In the genomic region with DNA sequence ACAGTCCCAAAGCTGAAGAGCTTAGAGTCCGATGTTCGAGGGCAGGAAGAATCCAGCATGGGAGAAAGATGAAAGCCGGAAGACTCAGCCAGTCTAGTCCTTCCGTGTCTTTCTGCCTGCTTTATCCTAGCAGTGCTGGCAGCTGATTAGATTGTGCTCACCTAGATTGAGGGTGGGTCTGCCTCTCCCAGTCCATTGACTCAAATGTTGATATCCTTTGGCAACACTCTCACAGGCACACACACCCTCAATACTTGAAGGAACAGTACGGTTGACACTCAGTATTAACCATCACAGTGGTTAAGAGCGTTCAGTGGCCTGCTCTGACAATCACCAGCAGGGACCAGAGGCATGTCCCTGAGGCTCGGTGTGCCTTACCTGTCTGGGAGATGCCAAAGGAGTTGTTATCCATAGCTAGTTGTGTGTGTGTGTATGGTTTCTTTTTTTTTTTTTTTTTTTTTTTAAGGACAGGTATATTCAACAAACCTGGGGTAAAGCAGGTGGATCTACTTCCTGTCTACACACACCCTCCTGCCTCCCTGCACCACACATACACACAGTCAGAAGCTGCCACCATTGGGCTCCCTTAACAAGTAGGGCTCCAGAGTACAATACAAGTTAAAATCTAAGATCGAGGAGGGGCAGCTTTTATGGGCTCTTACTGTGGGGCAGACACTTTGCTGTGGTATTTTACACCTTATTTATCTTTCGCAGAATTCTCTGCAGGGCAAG, we compare ENCODE assay signal across 22 cellular contexts.
A peak's percentile ranks its signal among the peaks of the same experiment; 100 is the strongest.
DNase-seq lines count a peak whose midpoint lies in the region; ATAC-seq, FAIRE-seq and TF ChIP-seq lines count a peak whose summit lies in the region.
"Had no signal": no experiment of that assay in that cellular context is flagged by ENCODE, and none has a peak within 500 bp of the region (broad histone marks: within the 10 kb centered on the region; RNA-seq: fewer than 3 reads in every experiment).

No MANE protein-coding gene starts in this region.

- WGBS in small intestine, 3 donors: 42 to 77% (median 52%) methylated on average over 9 of the region's 9 CpGs

- H3K9me2 ChIP-seq in DOHH2 (replicated peaks; ENCODE audit: control insufficient read depth, low read length): no peaks in the 10 kb centered on the region
- H3K9me2 ChIP-seq in OCI-LY7 (ENCODE audit: insufficient read depth, low read length): no peaks in the 10 kb centered on the region

- H3K36me3 ChIP-seq in DOHH2 (ENCODE audit: control insufficient read depth, low read length) (no peaks in the 10 kb centered on the region), OCI-LY7 (ENCODE audit: insufficient read depth, low read length) (no peaks in the 10 kb centered on the region), small intestine (ENCODE audit: control insufficient read depth in 2 of 2, insufficient read depth in 2 of 2, low read length in 2 of 2) (no peaks in the 10 kb centered on the region), gastrocnemius medialis (no peaks in the 10 kb centered on the region)
- H3K36me3 ChIP-seq: BE2C had no signal

- H3K79me2 ChIP-seq in DOHH2 (ENCODE audit: control insufficient read depth, low read length) (no peaks in the 10 kb centered on the region), OCI-LY7 (ENCODE audit: insufficient read depth, low read depth, low read length) (no peaks in the 10 kb centered on the region)

- H3K4me1 ChIP-seq in DOHH2 (ENCODE audit: control insufficient read depth, low read length) (peaks cover 40% of the 10 kb centered on the region), OCI-LY7 (ENCODE audit: insufficient read depth, low read length, poor library complexity, severe bottlenecking) (peaks cover 17% of the 10 kb centered on the region), small intestine (ENCODE audit: control insufficient read depth in 2 of 2, insufficient read depth in 1 of 2, low read depth in 1 of 2, low read length in 1 of 2) (peaks cover 0 to 6% of the 10 kb centered on the region in 2 donors), gastrocnemius medialis (peaks cover 9 to 15% of the 10 kb centered on the region in 2 donors)
- H3K4me1 ChIP-seq: BE2C had no signal

- no peaks in the 10 kb centered on the region for H3F3A ChIP-seq in DOHH2 (ENCODE audit: control insufficient read depth, insufficient read depth)

- H3K4me3 ChIP-seq in DOHH2 (ENCODE audit: low read length): no peak overlapping the region; the same call in 1 of the 2 replicates
- H3K4me3 ChIP-seq in OCI-LY7 (ENCODE audit: low read depth, low read length, poor library complexity, severe bottlenecking): no peak overlapping the region
- H3K4me3 ChIP-seq in small intestine (ENCODE audit: low read depth in 1 of 2, low read length in 2 of 2): no peak overlapping the region
- H3K4me3 ChIP-seq in gastrocnemius medialis: no peak overlapping the region
- H3K4me3 ChIP-seq: GM23338 had no signal

- FAIRE-seq in small intestine (lab: Jason Lieb, UNC): no peak
- FAIRE-seq: A204.1, G401.6, GM12891, GM18507, H54, HepG2 had no signal

- H3K27me3 ChIP-seq in DOHH2 (ENCODE audit: control insufficient read depth, low read length): no peaks in the 10 kb centered on the region
- H3K27me3 ChIP-seq in small intestine (ENCODE audit: control insufficient read depth in 2 of 2, insufficient read depth in 2 of 2, low read length in 2 of 2): no peaks in the 10 kb centered on the region
- no peaks in the 10 kb centered on the region for H3K27me3 ChIP-seq in gastrocnemius medialis
- H3K27me3 ChIP-seq: BE2C had no signal

- ATAC-seq in gastrocnemius medialis: no peak
- ATAC-seq: GM23338, HepG2 had no signal

- in situ Hi-C loops in gastrocnemius medialis (cut with MboI; ENCODE audit: low sequenced_read_pairs in 4 of 4): loop anchor here in 1 of 4 donors (25.0 kb wide), 1 partner anchor 105 kb away; no protein-coding TSS in a partner anchor

- POLR2A ChIA-PET in OCI-LY7 (lab: Charles Lee): interaction anchor here (1.3 kb wide), 1 partner anchor 35 kb away, joined by 3 read pairs; no protein-coding TSS in a partner anchor
- POLR2A ChIA-PET in RWPE1 (lab: Yijun Ruan, JAX; ENCODE audit: low non-redundant PET): no interaction called here

- intact Hi-C loops in OCI-LY7 (cut with micrococcal nuclease; ENCODE audit: unreplicated experiment) (no loop called here), gastrocnemius medialis (cut with DNase I; ENCODE audit: low total_unique reads) (loop anchor here (1.0 kb wide), 1 partner anchor 29 kb away; no protein-coding TSS in a partner anchor)

- H2AFZ ChIP-seq in OCI-LY7 (ENCODE audit: low read length): no peak overlapping the region
- H2AFZ ChIP-seq: GM23338 had no signal

- H4K20me1 ChIP-seq in DOHH2 (ENCODE audit: control insufficient read depth, insufficient read depth, low read depth, low read length): no peaks in the 10 kb centered on the region
- no peaks in the 10 kb centered on the region for H4K20me1 ChIP-seq in OCI-LY7 (ENCODE audit: insufficient read depth, low read length)

- peak overlapping the region; percentile 35 for H3K27ac ChIP-seq in DOHH2 (ENCODE audit: low read depth, low read length)
- H3K27ac ChIP-seq in OCI-LY7 (ENCODE audit: low read depth, low read length, poor library complexity, severe bottlenecking): peak overlapping the region; percentile 4
- peak overlapping the region in 1 of 2 donors; percentile 50 for H3K27ac ChIP-seq in small intestine (ENCODE audit: low read depth in 1 of 2, low read length in 1 of 2)
- peak overlapping the region in 1 of 4 donors; percentile 66 for H3K27ac ChIP-seq in gastrocnemius medialis
- no peak overlapping the region for H3K27ac ChIP-seq in caudate nucleus (ENCODE audit: low read depth, low read length)
- no peak overlapping the region for H3K27ac ChIP-seq in substantia nigra (ENCODE audit: low read depth, low read length, poor library complexity, severe bottlenecking)
- no peak overlapping the region for H3K27ac ChIP-seq in RWPE1

- DNase-seq in OCI-LY7 (ENCODE audit: low spot score) (no peak), ecto neural progenitor cell (ENCODE audit: low spot score) (peak; percentile 34), small intestine (peak; percentile 84), gastrocnemius medialis (no peak), caudate nucleus (lab: John Stamatoyannopoulos, UW) (no peak), substantia nigra (lab: John Stamatoyannopoulos, UW) (no peak), RWPE1 (ENCODE audit: low spot score) (no peak)
- DNase-seq: ACHN; BE2C; CD4-positive, alpha-beta memory T cell; DMS153; DND-41; HCEC 1CT; KG1 had no signal

- H3K9me3 ChIP-seq in DOHH2 (ENCODE audit: control insufficient read depth, insufficient read depth, low read length) (no peaks in the 10 kb centered on the region), OCI-LY7 (ENCODE audit: low read length) (no peaks in the 10 kb centered on the region), small intestine (ENCODE audit: control insufficient read depth, low read depth) (no peaks in the 10 kb centered on the region), gastrocnemius medialis (no peaks in the 10 kb centered on the region)
- H3K9me3 ChIP-seq: BE2C had no signal

- BruUV-seq in OCI-LY7 (replicated peaks; lab: Mats Ljungman, UMichigan): no TSS peak

- TF ChIP-seq POLR2A in gastrocnemius medialis (IDR thresholded peaks at IDR 0.05): no peak

- TF ChIP-seq CTCF in DOHH2 (IDR thresholded peaks at IDR 0.05; ENCODE audit: low read depth, low read length, poor library complexity, severe bottlenecking) (no peak), OCI-LY7 (conservative IDR thresholded peaks at IDR 0.05; ENCODE audit: low read length) (no peak), gastrocnemius medialis (IDR thresholded peaks at IDR 0.05 in 4 of 5, conservative IDR thresholded peaks at IDR 0.05 in 1 of 5) (no peak), RWPE1 (conservative IDR thresholded peaks at IDR 0.05; ENCODE audit: low read depth) (no peak)

- CTCF ChIA-PET in OCI-LY7 (lab: Charles Lee; ENCODE audit: unreplicated experiment) (no interaction called here), RWPE1 (lab: Yijun Ruan, JAX) (no interaction called here)

- H3K4me2 ChIP-seq in DOHH2 (ENCODE audit: low read length) (peak overlapping the region; percentile 49), OCI-LY7 (ENCODE audit: low read length) (peak overlapping the region; percentile 24)
- H3K4me2 ChIP-seq: GM23338 had no signal

Comparison
In these comparisons a context has a peak if more than half of its experiments do, and no peak if none do; other contexts are left out.
1. H3K27ac ChIP-seq: peak in DOHH2 (single experiment) and OCI-LY7 (single experiment); none in caudate nucleus (single experiment), substantia nigra (single experiment) and RWPE1 (single experiment).
2. DNase-seq: peak in ecto neural progenitor cell (single experiment) and small intestine (single experiment); none in OCI-LY7 (single experiment), gastrocnemius medialis (0 of 2), caudate nucleus (0 of 61), substantia nigra (0 of 49) and RWPE1 (single experiment).